In the genomic region with DNA sequence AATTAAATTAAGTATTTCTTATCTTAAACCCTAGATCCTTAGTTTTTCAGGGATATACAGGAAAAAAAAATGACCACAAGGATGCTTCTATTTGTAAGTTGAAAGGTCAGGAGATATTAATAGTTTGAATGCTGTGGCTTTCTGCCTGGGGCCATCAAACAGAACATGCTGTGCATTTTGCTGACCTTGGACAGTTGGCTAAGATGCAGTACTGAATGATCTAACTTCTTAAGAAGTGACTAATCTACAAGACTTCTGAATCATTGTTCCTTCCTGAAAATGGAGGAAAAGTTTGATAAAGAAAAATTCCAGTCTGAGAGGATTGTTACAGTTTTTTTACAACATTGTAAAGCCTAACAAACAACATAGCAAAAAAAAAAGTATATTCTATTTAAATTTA, we compare ENCODE assay signal across 10 cellular contexts.
DNase-seq lines count a peak whose midpoint lies in the region; ATAC-seq and TF ChIP-seq lines count a peak whose summit lies in the region.
"Had no signal": no experiment of that assay in that cellular context is flagged by ENCODE, and none has a peak within 500 bp of the region (broad histone marks: within the 10 kb centered on the region; RNA-seq: fewer than 3 reads in every experiment).

No MANE protein-coding gene starts in this region.

- peak; percentile 46 for DNase-seq in LNCaP clone FGC (ENCODE audit: low read depth)
- peak; percentile 94 for DNase-seq in brain microvascular endothelial cell
- peak; percentile 98 for DNase-seq in iris pigment epithelial cell (ENCODE audit: low read depth)
- peak in 1 of 2 donors; percentile 36 for DNase-seq in upper lobe of left lung
- no peak for DNase-seq in NCI-H1105 (lab: John Stamatoyannopoulos, UW)
- DNase-seq in activated CD8-positive, alpha-beta memory T cell treated with anti-CD3 and anti-CD28 coated beads, Interleukin-2, amount 10 ng/mL, durations not matched to agents 7 days and 5 days = no peak
- DNase-seq: activated CD8-positive, alpha-beta T cell treated with anti-CD3 and anti-CD28 coated beads for 36 hours; effector CD4-positive, alpha-beta T cell; substantia nigra had no signal

- in situ Hi-C loops in brain microvascular endothelial cell (cut with HindIII; ENCODE audit: low pct_ligation_motif_present, low sequenced_read_pairs) = no loop called here

- no peaks in the 10 kb centered on the region for H3K9me3 Mint-ChIP-seq in activated CD8-positive, alpha-beta memory T cell treated with anti-CD3 and anti-CD28 coated beads, Interleukin-2, amount 10 ng/mL, durations not matched to agents 7 days and 5 days (ENCODE audit: low read depth)
- H3K9me3 Mint-ChIP-seq: activated CD8-positive, alpha-beta T cell treated with anti-CD3 and anti-CD28 coated beads for 36 hours had no signal

- H3K4me3 ChIP-seq in LNCaP clone FGC (ENCODE audit: low read depth, low read length) (no peak overlapping the region), brain microvascular endothelial cell (ENCODE audit: low read depth, low read length) (no peak overlapping the region), upper lobe of left lung (no peak overlapping the region)

- peaks cover 21 to 40% (median 21%) of the 10 kb centered on the region in 4 donors for H3K4me1 ChIP-seq in upper lobe of left lung

- TF ChIP-seq EP300 in upper lobe of left lung (IDR thresholded peaks at IDR 0.05) = peak in 2 of 4 donors; percentile 43 to 46

- H3K27me3 Mint-ChIP-seq in activated CD8-positive, alpha-beta memory T cell treated with anti-CD3 and anti-CD28 coated beads, Interleukin-2, amount 10 ng/mL, durations not matched to agents 7 days and 5 days = peaks cover 23% of the 10 kb centered on the region

- H3K27ac ChIP-seq in brain microvascular endothelial cell (peak overlapping the region; percentile 95), upper lobe of left lung (peak overlapping the region in 3 of 4 donors; percentile 44 to 52 (median 44))

- CTCF ChIA-PET in activated CD8-positive, alpha-beta memory T cell treated with anti-CD3 and anti-CD28 coated beads, Interleukin-2, amount 10 ng/mL, durations not matched to agents 7 days and 5 days (lab: Charles Lee) = no interaction called here

- H3K27ac Mint-ChIP-seq in activated CD8-positive, alpha-beta memory T cell treated with anti-CD3 and anti-CD28 coated beads, Interleukin-2, amount 10 ng/mL, durations not matched to agents 7 days and 5 days = no peak overlapping the region
- H3K27ac Mint-ChIP-seq: activated CD8-positive, alpha-beta T cell treated with anti-CD3 and anti-CD28 coated beads for 36 hours had no signal

- H3K36me3 Mint-ChIP-seq in activated CD8-positive, alpha-beta memory T cell treated with anti-CD3 and anti-CD28 coated beads, Interleukin-2, amount 10 ng/mL, durations not matched to agents 7 days and 5 days = no peaks in the 10 kb centered on the region

- peak in 1 of 2 donors; percentile 81 for ATAC-seq in upper lobe of left lung (ENCODE audit: low FRiP score in 2 of 2)
- ATAC-seq in GM21529 (IDR thresholded peaks at IDR 0.05; ENCODE audit: unreplicated experiment) = no peak
- no peak for ATAC-seq in activated CD8-positive, alpha-beta memory T cell treated with anti-CD3 and anti-CD28 coated beads, Interleukin-2, amount 10 ng/mL, durations not matched to agents 7 days and 5 days
- ATAC-seq: activated CD8-positive, alpha-beta T cell treated with anti-CD3 and anti-CD28 coated beads for 36 hours had no signal

- no peak for TF ChIP-seq POLR2A in upper lobe of left lung (IDR thresholded peaks at IDR 0.05)

- TF ChIP-seq CTCF in LNCaP clone FGC (IDR thresholded peaks at IDR 0.05; ENCODE audit: control insufficient read depth, extremely low read depth, insufficient read depth) (no peak), brain microvascular endothelial cell (IDR thresholded peaks at IDR 0.05; ENCODE audit: low read depth, low read length, missing control alignments) (no peak), upper lobe of left lung (IDR thresholded peaks at IDR 0.05) (no peak)

- no peaks in the 10 kb centered on the region for H3K27me3 ChIP-seq in brain microvascular endothelial cell (replicated peaks)
- no peaks in the 10 kb centered on the region for H3K27me3 ChIP-seq in upper lobe of left lung

- H3K36me3 ChIP-seq in brain microvascular endothelial cell (replicated peaks) = no peaks in the 10 kb centered on the region
- H3K36me3 ChIP-seq in upper lobe of left lung = no peaks in the 10 kb centered on the region

- no peaks in the 10 kb centered on the region for H3K9me3 ChIP-seq in upper lobe of left lung

- H3K4me3 Mint-ChIP-seq in activated CD8-positive, alpha-beta memory T cell treated with anti-CD3 and anti-CD28 coated beads, Interleukin-2, amount 10 ng/mL, durations not matched to agents 7 days and 5 days = no peak overlapping the region
- H3K4me3 Mint-ChIP-seq: activated CD8-positive, alpha-beta T cell treated with anti-CD3 and anti-CD28 coated beads for 36 hours had no signal

- H3K4me1 Mint-ChIP-seq in activated CD8-positive, alpha-beta memory T cell treated with anti-CD3 and anti-CD28 coated beads, Interleukin-2, amount 10 ng/mL, durations not matched to agents 7 days and 5 days = no peaks in the 10 kb centered on the region

Comparison
In these comparisons a context has a peak if more than half of its experiments do, and no peak if none do; other contexts are left out.
1. DNase-seq: peak in LNCaP clone FGC (single experiment), brain microvascular endothelial cell (single experiment) and iris pigment epithelial cell (single experiment); none in NCI-H1105 (single experiment) and activated CD8-positive, alpha-beta memory T cell treated with anti-CD3 and anti-CD28 coated beads, Interleukin-2, amount 10 ng/mL, durations not matched to agents 7 days and 5 days (single experiment).